In the genomic region with DNA sequence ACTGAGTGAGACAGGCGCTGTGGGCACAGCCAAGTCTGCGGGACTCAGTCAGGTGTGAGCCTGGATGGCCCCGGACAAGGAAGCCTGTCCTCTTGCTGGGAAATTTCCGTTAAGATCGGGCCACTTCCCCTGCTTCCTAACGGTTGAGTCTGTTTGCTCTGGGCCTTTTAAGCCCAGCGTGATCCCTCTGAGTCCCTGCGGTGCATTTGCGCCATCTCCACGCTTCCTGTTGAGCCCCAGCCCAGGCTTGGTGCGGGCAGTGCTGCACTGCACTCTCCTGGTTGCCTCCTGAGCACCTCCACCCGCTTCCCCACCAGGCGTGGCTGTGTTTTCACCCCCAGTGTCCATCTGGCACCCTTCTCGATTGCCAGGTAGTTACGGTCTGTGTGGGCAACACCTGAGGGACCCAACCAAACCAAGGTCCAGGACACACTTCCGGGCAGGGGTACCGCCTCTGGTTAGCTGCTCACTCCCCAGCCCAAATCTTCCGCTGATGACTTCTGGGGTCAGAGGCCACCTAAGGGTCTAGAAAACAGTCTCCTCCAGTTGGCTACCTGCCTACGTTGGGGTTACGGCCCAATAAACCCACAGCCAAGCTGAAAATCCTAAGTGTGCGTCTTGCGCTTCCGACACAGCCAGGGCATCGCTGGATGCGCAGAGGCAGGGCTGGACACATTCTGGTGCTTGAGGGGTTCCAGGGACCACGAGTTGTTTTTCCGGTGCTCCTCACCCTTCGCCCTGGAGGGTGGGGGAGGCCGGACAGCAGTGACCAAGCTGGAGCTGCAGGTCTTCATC, we compare ENCODE assay signal across 8 cellular contexts. TPM values are rescaled to one million over a fixed set of nuclear protein-coding genes. Genes with fewer than 3 reads are reported as not detected.
DNase-seq lines count a peak whose midpoint lies in the region; ATAC-seq, FAIRE-seq and TF ChIP-seq lines count a peak whose summit lies in the region.

No MANE protein-coding gene starts in this region.

- FAIRE-seq in kidney (lab: Jason Lieb, UNC): no peak

- no peaks in the 10 kb centered on the region for H3K9me3 ChIP-seq in Loucy (ENCODE audit: insufficient read depth, low read depth, low read length)
- no peaks in the 10 kb centered on the region for H3K9me3 ChIP-seq in kidney (ENCODE audit: control insufficient read depth in 1 of 2, low read length in 2 of 2)

- H3K27ac Mint-ChIP-seq in activated T-helper 1 cell treated with anti-CD3 and anti-CD28 coated beads, Interleukin-12 subunit alpha, Interleukin-12 subunit beta, Interleukin-2, Interleukin-4 antibody, amounts not matched to agents 30 ng/mL and 10 ng/mL and 1 ng/mL, durations not matched to agents 14 hours and 24 hours and 36 hours: peak overlapping the region; percentile 48

- H3K36me3 ChIP-seq in Loucy (ENCODE audit: insufficient read depth, low read length): peaks cover 16% of the 10 kb centered on the region; the same call in 1 of the 2 replicates
- H3K36me3 ChIP-seq in kidney (ENCODE audit: control insufficient read depth in 1 of 2, insufficient read depth in 2 of 2, low read length in 2 of 2): peaks cover 0 to under 1% of the 10 kb centered on the region in 2 donors

- no peaks in the 10 kb centered on the region for H3K27me3 ChIP-seq in Loucy (ENCODE audit: insufficient read depth, low read length, poor library complexity, severe bottlenecking)

- H4K20me1 ChIP-seq in Loucy (ENCODE audit: insufficient read depth, low read length, poor library complexity, severe bottlenecking): peaks cover 8% of the 10 kb centered on the region

- TF ChIP-seq CTCF in Loucy (conservative IDR thresholded peaks at IDR 0.05; ENCODE audit: low read length) (no peak), kidney (IDR thresholded peaks at IDR 0.05; ENCODE audit: borderline replicate concordance, extremely low read depth, insufficient read depth) (no peak)

- peaks cover 23% of the 10 kb centered on the region for H3K36me3 Mint-ChIP-seq in activated T-helper 1 cell treated with anti-CD3 and anti-CD28 coated beads, Interleukin-12 subunit alpha, Interleukin-12 subunit beta, Interleukin-2, Interleukin-4 antibody, amounts not matched to agents 30 ng/mL and 10 ng/mL and 1 ng/mL, durations not matched to agents 14 hours and 24 hours and 36 hours (ENCODE audit: low read depth)

- H3K9me2 ChIP-seq in Loucy (replicated peaks; ENCODE audit: low read depth, low read length): no peaks in the 10 kb centered on the region

- H3K4me3 ChIP-seq in Loucy (ENCODE audit: low read length, poor library complexity, severe bottlenecking): peak overlapping the region; percentile 85
- H3K4me3 ChIP-seq in kidney (ENCODE audit: low read length in 2 of 2): peak overlapping the region; percentile 6 to 62

- H3K9me3 Mint-ChIP-seq in activated T-helper 1 cell treated with anti-CD3 and anti-CD28 coated beads, Interleukin-12 subunit alpha, Interleukin-12 subunit beta, Interleukin-2, Interleukin-4 antibody, amounts not matched to agents 30 ng/mL and 10 ng/mL and 1 ng/mL, durations not matched to agents 14 hours and 24 hours and 36 hours: no peaks in the 10 kb centered on the region

- peak overlapping the region; percentile 98 for H3K4me2 ChIP-seq in Loucy (ENCODE audit: low read depth, low read length, poor library complexity, severe bottlenecking)

- H3F3A ChIP-seq in Loucy (ENCODE audit: low read depth): no peaks in the 10 kb centered on the region

- H3K4me1 Mint-ChIP-seq in activated T-helper 1 cell treated with anti-CD3 and anti-CD28 coated beads, Interleukin-12 subunit alpha, Interleukin-12 subunit beta, Interleukin-2, Interleukin-4 antibody, amounts not matched to agents 30 ng/mL and 10 ng/mL and 1 ng/mL, durations not matched to agents 14 hours and 24 hours and 36 hours (ENCODE audit: low read depth): peaks cover 15% of the 10 kb centered on the region

- DNase-seq in Daoy (ENCODE audit: low read depth) (peak; percentile 41), kidney (peak; percentile 75), foreskin melanocyte (no peak), superior temporal gyrus (ENCODE audit: extremely low spot score) (no peak)
- no peak for DNase-seq in activated T-helper 1 cell treated with anti-CD3 and anti-CD28 coated beads, Interleukin-12 subunit alpha, Interleukin-12 subunit beta, Interleukin-2, Interleukin-4 antibody, amounts not matched to agents 30 ng/mL and 10 ng/mL and 1 ng/mL, durations not matched to agents 14 hours and 24 hours and 36 hours (ENCODE audit: low spot score)

- peak overlapping the region; percentile 68 for H3K9ac ChIP-seq in Loucy (ENCODE audit: low read depth, low read length, poor library complexity, severe bottlenecking)
- H3K9ac ChIP-seq in kidney (ENCODE audit: low read length in 2 of 2): peak overlapping the region in 1 of 2 donors; percentile 55

- no peaks in the 10 kb centered on the region for H3K27me3 Mint-ChIP-seq in activated T-helper 1 cell treated with anti-CD3 and anti-CD28 coated beads, Interleukin-12 subunit alpha, Interleukin-12 subunit beta, Interleukin-2, Interleukin-4 antibody, amounts not matched to agents 30 ng/mL and 10 ng/mL and 1 ng/mL, durations not matched to agents 14 hours and 24 hours and 36 hours (ENCODE audit: insufficient read depth)

- H3K27ac ChIP-seq in kidney (ENCODE audit: low read depth in 2 of 2, low read length in 2 of 2): no peak overlapping the region

- H3K4me1 ChIP-seq in Loucy (ENCODE audit: insufficient read depth, low read length, poor library complexity, severe bottlenecking) (peaks cover 25% of the 10 kb centered on the region), kidney (ENCODE audit: control insufficient read depth in 1 of 2, insufficient read depth in 1 of 2, low read depth in 1 of 2, low read length in 2 of 2) (peaks cover 7 to 35% of the 10 kb centered on the region in 2 donors)

- peaks cover 52% of the 10 kb centered on the region for H3K79me2 ChIP-seq in Loucy (ENCODE audit: insufficient read depth, low read length)

- peak overlapping the region; percentile 80 for H3K4me3 Mint-ChIP-seq in activated T-helper 1 cell treated with anti-CD3 and anti-CD28 coated beads, Interleukin-12 subunit alpha, Interleukin-12 subunit beta, Interleukin-2, Interleukin-4 antibody, amounts not matched to agents 30 ng/mL and 10 ng/mL and 1 ng/mL, durations not matched to agents 14 hours and 24 hours and 36 hours

- ATAC-seq in GM21528 (IDR thresholded peaks at IDR 0.05; ENCODE audit: low FRiP score, unreplicated experiment): no peak
- ATAC-seq in HG03565 (IDR thresholded peaks at IDR 0.05; ENCODE audit: unreplicated experiment): no peak

- intact Hi-C loops in activated T-helper 1 cell treated with anti-CD3 and anti-CD28 coated beads, Interleukin-12 subunit alpha, Interleukin-12 subunit beta, Interleukin-2, Interleukin-4 antibody, amounts not matched to agents 30 ng/mL and 10 ng/mL and 1 ng/mL, durations not matched to agents 14 hours and 24 hours and 36 hours (cut with micrococcal nuclease): loop anchor here (1.0 to 5.0 kb wide), 2 partner anchors 27 to 312 kb away; partner anchors contain the start of genes ARL16, CENPX and LRRC45
- intact Hi-C loops in kidney (cut with DNase I): no loop called here

- no peak overlapping the region for H2AFZ ChIP-seq in Loucy (ENCODE audit: low read length)

RNA-seq across cellular contexts. Expression of gene SLC25A10, which starts 1.4 kb away (rescaled TPM):
- 43.6 and 52.2 TPM in 2 replicates for total RNA-seq in Daoy (2014; rRNA removed; shearing (Covaris generic))
- total RNA-seq in activated T-helper 1 cell treated with anti-CD3 and anti-CD28 coated beads, Interleukin-12 subunit alpha, Interleukin-12 subunit beta, Interleukin-2, Interleukin-4 antibody, amounts not matched to agents 30 ng/mL and 10 ng/mL and 1 ng/mL, durations not matched to agents 14 hours and 24 hours and 36 hours: 45.7 and 49.6 TPM in 2 replicates
- total RNA-seq in kidney: 19.9 TPM
- polyA plus RNA-seq in kidney (ENCODE audit: insufficient read depth, low read depth, low replicate concordance): 94.5 TPM

RNA-seq across cellular contexts. Expression of gene MRPL12, which starts 7.5 kb away (rescaled TPM):
- total RNA-seq in Daoy (2014; rRNA removed; shearing (Covaris generic)): 19.3 and 19.9 TPM in 2 replicates
- 232 TPM in 2 replicates for total RNA-seq in activated T-helper 1 cell treated with anti-CD3 and anti-CD28 coated beads, Interleukin-12 subunit alpha, Interleukin-12 subunit beta, Interleukin-2, Interleukin-4 antibody, amounts not matched to agents 30 ng/mL and 10 ng/mL and 1 ng/mL, durations not matched to agents 14 hours and 24 hours and 36 hours
- total RNA-seq in kidney: 52.4 TPM
- 251 TPM for polyA plus RNA-seq in kidney (ENCODE audit: insufficient read depth, low read depth, low replicate concordance)

RNA-seq across cellular contexts. Expression of gene HGS, which starts 26.9 kb away (rescaled TPM):
- 179 and 187 TPM in 2 replicates for total RNA-seq in Daoy (2014; rRNA removed; shearing (Covaris generic))
- 133 and 144 TPM in 2 replicates for total RNA-seq in activated T-helper 1 cell treated with anti-CD3 and anti-CD28 coated beads, Interleukin-12 subunit alpha, Interleukin-12 subunit beta, Interleukin-2, Interleukin-4 antibody, amounts not matched to agents 30 ng/mL and 10 ng/mL and 1 ng/mL, durations not matched to agents 14 hours and 24 hours and 36 hours
- total RNA-seq in kidney: 95.3 TPM
- 85.5 TPM for polyA plus RNA-seq in kidney (ENCODE audit: insufficient read depth, low read depth, low replicate concordance)

RNA-seq across cellular contexts. Expression of gene ARL16, which starts 27.1 kb away (rescaled TPM):
- total RNA-seq in Daoy (2014; rRNA removed; shearing (Covaris generic)): 66.3 and 76.4 TPM in 2 replicates
- total RNA-seq in activated T-helper 1 cell treated with anti-CD3 and anti-CD28 coated beads, Interleukin-12 subunit alpha, Interleukin-12 subunit beta, Interleukin-2, Interleukin-4 antibody, amounts not matched to agents 30 ng/mL and 10 ng/mL and 1 ng/mL, durations not matched to agents 14 hours and 24 hours and 36 hours: 37.6 and 40.0 TPM in 2 replicates
- 34.7 TPM for total RNA-seq in kidney
- 76.1 TPM for polyA plus RNA-seq in kidney (ENCODE audit: insufficient read depth, low read depth, low replicate concordance)

RNA-seq across cellular contexts. Expression of gene CCDC137, which starts 44.2 kb away (rescaled TPM):
- total RNA-seq in Daoy (2014; rRNA removed; shearing (Covaris generic)): 60.4 and 68.6 TPM in 2 replicates
- 59.3 and 62.1 TPM in 2 replicates for total RNA-seq in activated T-helper 1 cell treated with anti-CD3 and anti-CD28 coated beads, Interleukin-12 subunit alpha, Interleukin-12 subunit beta, Interleukin-2, Interleukin-4 antibody, amounts not matched to agents 30 ng/mL and 10 ng/mL and 1 ng/mL, durations not matched to agents 14 hours and 24 hours and 36 hours
- total RNA-seq in kidney: 18.8 TPM
- polyA plus RNA-seq in kidney (ENCODE audit: insufficient read depth, low read depth, low replicate concordance): 14.7 TPM

Comparison
In these comparisons a context has a peak if more than half of its experiments do, and no peak if none do; other contexts are left out.
1. DNase-seq: peak in Daoy (single experiment) and kidney (single experiment); none in activated T-helper 1 cell treated with anti-CD3 and anti-CD28 coated beads, Interleukin-12 subunit alpha, Interleukin-12 subunit beta, Interleukin-2, Interleukin-4 antibody, amounts not matched to agents 30 ng/mL and 10 ng/mL and 1 ng/mL, durations not matched to agents 14 hours and 24 hours and 36 hours (single experiment), foreskin melanocyte (single experiment) and superior temporal gyrus (single experiment).